ENCODE assay signal across 11 cellular contexts in genomic region chr14:69571449-69571878, GRCh38. TPM values are rescaled to one million over a fixed set of nuclear protein-coding genes. Genes with fewer than 3 reads are reported as not detected.
DNase-seq lines count a peak whose midpoint lies in the region; ATAC-seq, FAIRE-seq and TF ChIP-seq lines count a peak whose summit lies in the region.
"Had no signal": no experiment of that assay in that cellular context is flagged by ENCODE, and none has a peak within 500 bp of the region (broad histone marks: within the 10 kb centered on the region; RNA-seq: fewer than 3 reads in every experiment).

No MANE protein-coding gene starts in this region.

- H2AK5ac ChIP-seq in H1 (ENCODE audit: low read depth, low read length), result no peak overlapping the region

- no peak overlapping the region for H3K9ac ChIP-seq in H1 (replicated peaks in 1 of 4; ENCODE audit: extremely low read depth in 1 of 4, low read depth in 3 of 4, low read length in 3 of 4)

- no peak for TF ChIP-seq POLR2A in H1 (IDR thresholded peaks at IDR 0.05; ENCODE audit: control extremely low read depth in 1 of 2, low read depth in 2 of 2, low read length in 2 of 2)

- no peak overlapping the region for H3K14ac ChIP-seq in H1 (ENCODE audit: insufficient read length)

- WGBS in H1 (ENCODE audit: extremely low coverage in 1 of 2, insufficient coverage in 1 of 2, insufficient read length in 1 of 2, insufficient replicate concordance in 2 of 2, low coverage in 1 of 2, low lambda C conversion rate in 2 of 2, missing lambda C conversion rate in 1 of 2), 2 experiments, result 59% methylated on average over 46 of the region's 47 CpGs; no CpG with 5 or more reads in 1 of the 2 experiments
- 20 to 35% (median 25%) methylated on average over 38 to 47 of the region's 47 CpGs for WGBS in small intestine, 3 donors

- no peak for TF ChIP-seq EP300 in H1 (IDR thresholded peaks at IDR 0.05; ENCODE audit: borderline replicate concordance in 1 of 2, low read depth in 2 of 2, low read length in 2 of 2)

- H3K4me1 Mint-ChIP-seq in activated naive CD8-positive, alpha-beta T cell (ENCODE audit: low read depth), result peaks cover 11% of the 10 kb centered on the region
- H3K4me1 Mint-ChIP-seq in activated naive CD8-positive, alpha-beta T cell treated with anti-CD3 and anti-CD28 coated beads, Interleukin-2, amount 50 U/mL, for 24 hours, result peaks cover 13% of the 10 kb centered on the region

- peaks cover 42% of the 10 kb centered on the region for H3K27me3 Mint-ChIP-seq in activated naive CD8-positive, alpha-beta T cell
- peaks cover 68% of the 10 kb centered on the region for H3K27me3 Mint-ChIP-seq in activated naive CD8-positive, alpha-beta T cell treated with anti-CD3 and anti-CD28 coated beads, Interleukin-2, amount 50 U/mL, for 24 hours

- no peak for TF ChIP-seq RAD21 in H1 (IDR thresholded peaks at IDR 0.05 in 1 of 2, conservative IDR thresholded peaks at IDR 0.05 in 1 of 2; ENCODE audit: low read depth in 2 of 2, low read length in 2 of 2)

- no peak overlapping the region for H3K4ac ChIP-seq in H1 (replicated peaks; ENCODE audit: insufficient read length, low read depth, low read length)

- no peak overlapping the region; the same call in 1 of the 2 replicates for H3K18ac ChIP-seq in H1 (ENCODE audit: extremely low read depth, low read length)

- H3K9me3 ChIP-seq in H1 (ENCODE audit: insufficient read depth in 2 of 2, low read depth in 1 of 2, low read length in 1 of 2), result peaks cover 0 to 23% of the 10 kb centered on the region in 2 experiments; a peak in 2 of 4 replicates
- no peaks in the 10 kb centered on the region for H3K9me3 ChIP-seq in mucosa of descending colon
- no peaks in the 10 kb centered on the region for H3K9me3 ChIP-seq in small intestine (ENCODE audit: control insufficient read depth, low read depth)

- H3K4me1 ChIP-seq in H1 (replicated peaks in 1 of 4; ENCODE audit: control insufficient read depth in 3 of 4, insufficient read depth in 4 of 4, low read length in 3 of 4), result peaks cover 0 to 9% (median 7%) of the 10 kb centered on the region in 4 experiments; a peak in 4 of 7 replicates
- H3K4me1 ChIP-seq in mucosa of descending colon (ENCODE audit: low read depth), result peaks cover 24% of the 10 kb centered on the region
- H3K4me1 ChIP-seq in small intestine (ENCODE audit: control insufficient read depth in 2 of 2, insufficient read depth in 1 of 2, low read depth in 1 of 2, low read length in 1 of 2), result no peaks in the 10 kb centered on the region

- peaks cover 10% of the 10 kb centered on the region; the same call in 1 of the 2 replicates for H3K23me2 ChIP-seq in H1 (ENCODE audit: low read depth, low read length)

- H4K5ac ChIP-seq in H1 (ENCODE audit: insufficient read length, low read depth, low read length), result no peak overlapping the region

- H3K27ac Mint-ChIP-seq in activated naive CD8-positive, alpha-beta T cell, result no peak overlapping the region
- no peak overlapping the region for H3K27ac Mint-ChIP-seq in activated naive CD8-positive, alpha-beta T cell treated with anti-CD3 and anti-CD28 coated beads, Interleukin-2, amount 50 U/mL, for 24 hours

- peak overlapping the region in 1 of 4 experiments; percentile 44; a peak in 2 of 8 replicates for H3K4me3 ChIP-seq in H1 (ENCODE audit: extremely low read depth in 1 of 4, insufficient read depth in 2 of 4, low read depth in 3 of 4, low read length in 4 of 4)
- H3K4me3 ChIP-seq in mucosa of descending colon, result no peak overlapping the region
- H3K4me3 ChIP-seq in small intestine (ENCODE audit: low read depth in 1 of 2, low read length in 2 of 2), result peak overlapping the region in 1 of 2 donors; percentile 42

- peaks cover 0 to 26% (median 4%) of the 10 kb centered on the region in 4 experiments; a peak in 3 of 8 replicates for H3K36me3 ChIP-seq in H1 (ENCODE audit: control insufficient read depth in 2 of 4, insufficient read depth in 4 of 4, low read length in 3 of 4)
- no peaks in the 10 kb centered on the region for H3K36me3 ChIP-seq in mucosa of descending colon (ENCODE audit: low read depth)
- no peaks in the 10 kb centered on the region for H3K36me3 ChIP-seq in small intestine (ENCODE audit: control insufficient read depth in 2 of 2, insufficient read depth in 2 of 2, low read length in 2 of 2)

- peak overlapping the region; percentile 35 to 58; a peak in 3 of 4 replicates for H3K4me2 ChIP-seq in H1 (ENCODE audit: insufficient read depth in 1 of 2, low read depth in 2 of 2, low read length in 2 of 2)

- POLR2A ChIA-PET in H1 (lab: Charles Lee; ENCODE audit: partially characterized antibody), result interaction anchor here (1.0 to 2.3 kb wide), 9 partner anchors 11 to 196 kb away, joined by 3 to 14 read pairs (median 3); partner anchors contain the start of gene SUSD6

- DNase-seq in activated naive CD8-positive, alpha-beta T cell treated with anti-CD3 and anti-CD28 coated beads, Interleukin-2, amount 50 U/mL, for 24 hours, result no peak
- DNase-seq in H1 (ENCODE audit: low read depth in 1 of 2, low spot score in 2 of 2), result no peak
- DNase-seq in mucosa of descending colon, result no peak
- no peak for DNase-seq in urothelium cell line (ENCODE audit: low spot score)
- DNase-seq in small intestine, result no peak
- DNase-seq in DMS79 treated with DMSO at 0.1 percent for 48 hours (lab: John Stamatoyannopoulos, UW), result no peak
- no peak for DNase-seq in NCI-H2196 (lab: John Stamatoyannopoulos, UW; ENCODE audit: unreplicated experiment)
- DNase-seq: anterior cingulate cortex, MV-4-11 had no signal

- H3K79me2 ChIP-seq in H1 (ENCODE audit: control insufficient read depth in 1 of 2, insufficient read depth in 2 of 2, low read length in 2 of 2), result no peaks in the 10 kb centered on the region

- H2BK120ac ChIP-seq in H1 (replicated peaks; ENCODE audit: low read depth, low read length), result no peak overlapping the region

- no peaks in the 10 kb centered on the region for H3K36me3 Mint-ChIP-seq in activated naive CD8-positive, alpha-beta T cell
- no peaks in the 10 kb centered on the region for H3K36me3 Mint-ChIP-seq in activated naive CD8-positive, alpha-beta T cell treated with anti-CD3 and anti-CD28 coated beads, Interleukin-2, amount 50 U/mL, for 24 hours (ENCODE audit: low read depth)

- ATAC-seq in activated naive CD8-positive, alpha-beta T cell treated with anti-CD3 and anti-CD28 coated beads, Interleukin-2, amount 50 U/mL, for 24 hours, result no peak
- peak; percentile 13 for ATAC-seq in mucosa of descending colon

- TF ChIP-seq CTCF in H1 (IDR thresholded peaks at IDR 0.05; ENCODE audit: control extremely low read depth in 1 of 3, insufficient read depth in 1 of 3, low read depth in 1 of 3, low read length in 3 of 3) (no peak), mucosa of descending colon (IDR thresholded peaks at IDR 0.05) (no peak)

- peak overlapping the region; percentile 35 for H3K4me3 Mint-ChIP-seq in activated naive CD8-positive, alpha-beta T cell
- no peak overlapping the region for H3K4me3 Mint-ChIP-seq in activated naive CD8-positive, alpha-beta T cell treated with anti-CD3 and anti-CD28 coated beads, Interleukin-2, amount 50 U/mL, for 24 hours

- no peak overlapping the region for H2BK20ac ChIP-seq in H1 (ENCODE audit: low read length)

- no peak overlapping the region for H4K91ac ChIP-seq in H1 (replicated peaks; ENCODE audit: insufficient read length, low read length)

- CTCF ChIA-PET in H1 (lab: Charles Lee; ENCODE audit: partially characterized antibody), result interaction anchor here (0.9 to 6.5 kb wide), 14 partner anchors 8 to 106 kb away, joined by 3 to 96 read pairs (median 4); no protein-coding TSS in a partner anchor

- peak overlapping the region; percentile 78; the same call in 1 of the 2 replicates for H2BK12ac ChIP-seq in H1 (ENCODE audit: low read depth, low read length)

- no peaks in the 10 kb centered on the region for H4K20me1 ChIP-seq in H1 (replicated peaks in 1 of 2; ENCODE audit: control insufficient read depth in 1 of 2, insufficient read depth in 2 of 2, low read length in 2 of 2)

- H3K27ac ChIP-seq in H1 (ENCODE audit: low read depth, low read length) (no peak overlapping the region), small intestine (ENCODE audit: low read depth in 1 of 2, low read length in 1 of 2) (no peak overlapping the region)

- H3K79me1 ChIP-seq in H1 (ENCODE audit: low read depth, low read length), result no peaks in the 10 kb centered on the region

- H2AFZ ChIP-seq in H1 (ENCODE audit: low read length), result no peak overlapping the region

- no peaks in the 10 kb centered on the region for H3K9me3 Mint-ChIP-seq in activated naive CD8-positive, alpha-beta T cell (ENCODE audit: low read depth)
- no peaks in the 10 kb centered on the region for H3K9me3 Mint-ChIP-seq in activated naive CD8-positive, alpha-beta T cell treated with anti-CD3 and anti-CD28 coated beads, Interleukin-2, amount 50 U/mL, for 24 hours

- H3K27me3 ChIP-seq in H1 (replicated peaks in 1 of 4; ENCODE audit: control insufficient read depth in 3 of 4, extremely low read depth in 1 of 4, insufficient read depth in 3 of 4, low read length in 3 of 4), result peaks cover 24 to 48% (median 40%) of the 10 kb centered on the region in 4 experiments
- H3K27me3 ChIP-seq in small intestine (ENCODE audit: control insufficient read depth in 2 of 2, insufficient read depth in 2 of 2, low read length in 2 of 2), result peaks cover 18 to 33% of the 10 kb centered on the region in 2 donors

- H3K56ac ChIP-seq in H1 (replicated peaks; ENCODE audit: insufficient read length, low read depth, low read length), result no peak overlapping the region

- H2BK15ac ChIP-seq in H1 (ENCODE audit: low read length), result peak overlapping the region; percentile 72; the same call in 1 of the 2 replicates

- no peak overlapping the region for H4K8ac ChIP-seq in H1 (ENCODE audit: extremely low read depth, insufficient read depth, low read length)

- H3K23ac ChIP-seq in H1 (ENCODE audit: insufficient read length), result no peak overlapping the region

- FAIRE-seq in H1 (lab: Jason Lieb, UNC), result no peak
- peak; percentile 40 for FAIRE-seq in urothelium cell line (lab: Jason Lieb, UNC)
- FAIRE-seq in small intestine (lab: Jason Lieb, UNC), result no peak

- intact Hi-C loops in mucosa of descending colon (cut with DNase I, micrococcal nuclease), result no loop called here

- no peak overlapping the region for H2BK5ac ChIP-seq in H1 (ENCODE audit: low read depth, low read length)

RNA-seq across cellular contexts. Expression of gene CCDC177, which starts 3.2 kb away (rescaled TPM):
- total RNA-seq in H1 (2021; fragmentation: NEBNext Ultra II Directional; extraction: Animal tissue kit (Norgen Biotek cat#: 25700)), result 2.8 and 2.9 TPM in 2 replicates
- polyA plus RNA-seq in H1 (2011; rRNA removed) (0.62 and 1.4 TPM in 2 replicates), small intestine (under 1 TPM in 1 of 3 donors, not detected in 2; 0.03 TPM)
- 0.93 TPM for polyA plus RNA-seq in H1 (2011; cell fraction: cytosol; rRNA removed)
- polyA plus RNA-seq in H1 (2011; cell fraction: nucleus; rRNA removed), result 2.1 TPM
- 2.0 to 2.3 TPM (median 2.1 TPM) in 4 replicates for polyA plus RNA-seq in H1 (2012, experiment 1 of 2)
- 1.7 TPM for polyA plus RNA-seq in H1 (2012, experiment 2 of 2)
- 1.4 TPM for polyA plus RNA-seq in H1 (2013, experiment 1 of 2)
- 1.2 TPM for polyA plus RNA-seq in H1 (2013, experiment 2 of 2)
- polyA minus RNA-seq in H1 (2011; rRNA and poly(A)+ RNA removed), result 1.8 and 2.2 TPM in 2 replicates
- 1.9 TPM for polyA minus RNA-seq in H1 (2011; cell fraction: cytosol; rRNA and poly(A)+ RNA removed)
- polyA minus RNA-seq in H1 (2011; cell fraction: nucleus; rRNA and poly(A)+ RNA removed), result 6.2 TPM
- not detected for total RNA-seq in mucosa of descending colon
- total RNA-seq: renal cortical epithelial cell had no signal

RNA-seq across cellular contexts. Expression of gene SUSD6, which starts 39.9 kb away (rescaled TPM):
- 3.8 and 5.1 TPM in 2 replicates for total RNA-seq in H1 (2021; fragmentation: NEBNext Ultra II Directional; extraction: Animal tissue kit (Norgen Biotek cat#: 25700))
- polyA plus RNA-seq in H1 (2011; rRNA removed) (2.9 and 3.0 TPM in 2 replicates), small intestine (10 to 100 TPM; 14.3 to 18.8 (median 14.5) TPM)
- 2.6 TPM for polyA plus RNA-seq in H1 (2011; cell fraction: cytosol; rRNA removed)
- 6.3 TPM for polyA plus RNA-seq in H1 (2011; cell fraction: nucleus; rRNA removed)
- 3.2 to 5.3 TPM (median 4.4 TPM) in 4 replicates for polyA plus RNA-seq in H1 (2012, experiment 1 of 2)
- 3.6 TPM for polyA plus RNA-seq in H1 (2012, experiment 2 of 2)
- polyA plus RNA-seq in H1 (2013, experiment 1 of 2), result 2.8 TPM
- 3.2 TPM for polyA plus RNA-seq in H1 (2013, experiment 2 of 2)
- 4.4 and 5.8 TPM in 2 replicates for polyA minus RNA-seq in H1 (2011; rRNA and poly(A)+ RNA removed)
- 4.8 TPM for polyA minus RNA-seq in H1 (2011; cell fraction: cytosol; rRNA and poly(A)+ RNA removed)
- 5.9 TPM for polyA minus RNA-seq in H1 (2011; cell fraction: nucleus; rRNA and poly(A)+ RNA removed)
- total RNA-seq in mucosa of descending colon, result 10 to 100 TPM; 56.3 to 98.3 (median 95.6) TPM
